ENCODE assay signal across 34 cellular contexts in the genomic region with DNA sequence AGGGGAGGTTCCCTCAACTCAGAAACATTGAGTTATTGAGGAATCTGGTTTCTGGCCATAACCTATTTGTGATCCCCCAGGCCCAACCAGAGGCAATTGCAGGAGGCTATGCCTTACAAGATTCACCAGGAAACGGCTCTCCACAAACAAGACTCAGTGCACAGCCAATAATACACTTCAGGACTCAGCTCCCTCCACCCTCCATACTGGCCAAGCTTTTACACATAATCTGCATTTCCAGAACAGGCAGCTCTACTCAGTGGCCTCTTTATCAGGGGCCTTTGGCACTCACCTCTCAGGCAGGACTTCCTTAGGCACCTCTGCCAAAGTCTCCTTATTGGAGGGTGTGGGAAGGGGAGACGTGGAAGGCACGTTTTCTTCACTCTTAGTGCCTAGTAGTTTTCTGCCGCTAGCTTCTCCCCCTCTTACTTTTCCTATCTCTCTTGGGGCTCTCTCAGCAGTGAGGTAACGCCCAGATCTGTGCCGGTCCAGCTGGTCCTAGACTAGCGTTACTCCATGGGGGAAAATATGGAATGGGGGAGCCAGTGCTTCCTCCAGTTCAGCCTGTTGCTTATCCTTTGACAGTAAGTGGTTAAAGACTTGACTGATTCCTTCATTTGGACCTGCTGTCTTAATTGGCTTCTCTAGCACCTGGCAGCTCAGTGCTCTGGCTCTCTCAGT.
"Had no signal": no experiment of that assay in that cellular context is flagged by ENCODE, and none has a peak within 500 bp of the region (broad histone marks: within the 10 kb centered on the region; RNA-seq: fewer than 3 reads in every experiment).

No MANE protein-coding gene starts in this region.

- H3K36me3 ChIP-seq: SJCRH30 had no signal

- H3K4me1 ChIP-seq: SJCRH30 had no signal

- H3K4me3 Mint-ChIP-seq: activated CD4-positive, alpha-beta T cell treated with anti-CD3 and anti-CD28 coated beads for 36 hours; activated CD4-positive, alpha-beta T cell treated with anti-CD3 and anti-CD28 coated beads, Interleukin-2, amount 10 ng/mL, durations not matched to agents 7 days and 5 days; activated naive CD4-positive, alpha-beta T cell treated with anti-CD3 and anti-CD28 coated beads for 36 hours; activated naive CD8-positive, alpha-beta T cell; activated naive CD8-positive, alpha-beta T cell treated with anti-CD3 and anti-CD28 coated beads, Interleukin-2, amount 50 U/mL, for 24 hours; activated T-cell treated with anti-CD3 and anti-CD28 coated beads, Interleukin-2, amount 50 U/mL, for 4 hours; activated T-helper 1 cell treated with anti-CD3 and anti-CD28 coated beads, Interleukin-12 subunit alpha, Interleukin-12 subunit beta, Interleukin-2, Interleukin-4 antibody, amounts not matched to agents 30 ng/mL and 10 ng/mL and 1 ng/mL, durations not matched to agents 14 hours and 24 hours and 36 hours; brain had no signal

- ATAC-seq: activated CD4-positive, alpha-beta T cell treated with anti-CD3 and anti-CD28 coated beads for 36 hours; activated CD4-positive, CD25-positive, alpha-beta regulatory T cell treated with anti-CD3 and anti-CD28 coated beads, Interleukin-2, amount 50 U/mL, for 24 hours; activated naive CD8-positive, alpha-beta T cell treated with anti-CD3 and anti-CD28 coated beads, Interleukin-2, amount 50 U/mL, for 24 hours; activated T-cell treated with anti-CD3 and anti-CD28 coated beads, Interleukin-2, amount 50 U/mL, for 4 hours; K562; PC-3 had no signal

- H3K36me3 Mint-ChIP-seq: activated naive CD8-positive, alpha-beta T cell; brain had no signal

- H3K4me1 Mint-ChIP-seq: activated CD4-positive, alpha-beta T cell treated with anti-CD3 and anti-CD28 coated beads for 36 hours; activated CD4-positive, alpha-beta T cell treated with anti-CD3 and anti-CD28 coated beads, Interleukin-2, amount 10 ng/mL, durations not matched to agents 7 days and 5 days; activated naive CD8-positive, alpha-beta T cell treated with anti-CD3 and anti-CD28 coated beads, Interleukin-2, amount 50 U/mL, for 24 hours; brain had no signal

- H3K9me3 ChIP-seq: SJCRH30 had no signal

- H3K4me3 ChIP-seq: K562, SJCRH30, SK-N-MC had no signal

- H3K27me3 ChIP-seq: SJCRH30 had no signal

- DNase-seq: activated CD4-positive, alpha-beta T cell treated with anti-CD3 and anti-CD28 coated beads for 36 hours; activated CD4-positive, alpha-beta T cell treated with anti-CD3 and anti-CD28 coated beads, Interleukin-2, amount 10 ng/mL, durations not matched to agents 7 days and 5 days; activated CD4-positive, alpha-beta T cell treated with anti-CD3 and anti-CD28 coated beads, Interleukin-2, amount 50 U/mL, for 48 hours; activated CD8-positive, alpha-beta memory T cell treated with anti-CD3 and anti-CD28 coated beads, Interleukin-2, amount 50 U/mL, for 4 hours; activated gamma-delta T cell treated with Interleukin-2 at 50 U/mL for 16 hours; activated naive CD4-positive, alpha-beta T cell treated with anti-CD3 and anti-CD28 coated beads for 36 hours; activated naive CD8-positive, alpha-beta T cell treated with anti-CD3 and anti-CD28 coated beads, Interleukin-2, amount 50 U/mL, for 24 hours; activated T-cell treated with anti-CD3 and anti-CD28 coated beads for 4 hours; activated T-cell treated with anti-CD3 and anti-CD28 coated beads, Interleukin-2, amount 50 U/mL, for 4 hours; anterior cingulate cortex; central memory CD4-positive, alpha-beta T cell; NCI-H1092 treated with DMSO at 0.1 percent for 48 hours; NCI-H1417; NCI-H146; NCI-H187; NCI-H2029 treated with DMSO at 0.1 percent for 48 hours; NCI-H2107; NCI-H2171; NCI-H446; NCI-H510A treated with DMSO at 0.1 percent for 48 hours; NCI-H526 treated with DMSO at 0.1 percent for 48 hours; NCI-H774; NK-92 treated with Interleukin-12 subunit alpha and Interleukin-12 subunit beta, amount 100 ng/mL, for 24 hours; PC-3; SHP77; SJCRH30; T1000 had no signal

- H3K27me3 Mint-ChIP-seq: activated CD4-positive, alpha-beta T cell treated with anti-CD3 and anti-CD28 coated beads for 36 hours; activated CD4-positive, alpha-beta T cell treated with anti-CD3 and anti-CD28 coated beads, Interleukin-2, amount 10 ng/mL, durations not matched to agents 7 days and 5 days; activated naive CD8-positive, alpha-beta T cell; activated naive CD8-positive, alpha-beta T cell treated with anti-CD3 and anti-CD28 coated beads, Interleukin-2, amount 50 U/mL, for 24 hours; brain had no signal

- H3K27ac Mint-ChIP-seq: activated CD4-positive, alpha-beta T cell treated with anti-CD3 and anti-CD28 coated beads for 36 hours; activated CD4-positive, alpha-beta T cell treated with anti-CD3 and anti-CD28 coated beads, Interleukin-2, amount 10 ng/mL, durations not matched to agents 7 days and 5 days; activated naive CD4-positive, alpha-beta T cell treated with anti-CD3 and anti-CD28 coated beads for 36 hours; activated naive CD8-positive, alpha-beta T cell; activated naive CD8-positive, alpha-beta T cell treated with anti-CD3 and anti-CD28 coated beads, Interleukin-2, amount 50 U/mL, for 24 hours; activated T-helper 1 cell treated with anti-CD3 and anti-CD28 coated beads, Interleukin-12 subunit alpha, Interleukin-12 subunit beta, Interleukin-2, Interleukin-4 antibody, amounts not matched to agents 30 ng/mL and 10 ng/mL and 1 ng/mL, durations not matched to agents 14 hours and 24 hours and 36 hours; brain had no signal

- H3K27ac ChIP-seq: RWPE1, SJCRH30, SK-N-MC had no signal

- H3K9me3 Mint-ChIP-seq: activated CD4-positive, alpha-beta T cell treated with anti-CD3 and anti-CD28 coated beads, Interleukin-2, amount 10 ng/mL, durations not matched to agents 7 days and 5 days; activated naive CD4-positive, alpha-beta T cell treated with anti-CD3 and anti-CD28 coated beads for 36 hours; activated naive CD8-positive, alpha-beta T cell treated with anti-CD3 and anti-CD28 coated beads, Interleukin-2, amount 50 U/mL, for 24 hours; activated T-cell treated with anti-CD3 and anti-CD28 coated beads, Interleukin-2, amount 50 U/mL, for 4 hours; activated T-helper 1 cell treated with anti-CD3 and anti-CD28 coated beads, Interleukin-12 subunit alpha, Interleukin-12 subunit beta, Interleukin-2, Interleukin-4 antibody, amounts not matched to agents 30 ng/mL and 10 ng/mL and 1 ng/mL, durations not matched to agents 14 hours and 24 hours and 36 hours; brain had no signal
